Comparison of ENCODE assay signal across 25 cellular contexts in genomic region chr10:27440478-27440877, GRCh38.
"Had no signal": no experiment of that assay in that cellular context is flagged by ENCODE, and none has a peak within 500 bp of the region (broad histone marks: within the 10 kb centered on the region; RNA-seq: fewer than 3 reads in every experiment).

No MANE protein-coding gene starts in this region.

- H2AFZ ChIP-seq: hepatocyte had no signal

- H3K4me2 ChIP-seq: hepatocyte had no signal

- H3K36me3 ChIP-seq: esophagus muscularis mucosa, gastroesophageal sphincter, heart left ventricle, left lung, sigmoid colon, tibial artery had no signal

- H3K9me3 ChIP-seq: esophagus muscularis mucosa, gastroesophageal sphincter, heart left ventricle, left lung, psoas muscle, sigmoid colon, testis, tibial artery had no signal

- H3K4me3 ChIP-seq: coronary artery, esophagus muscularis mucosa, gastroesophageal sphincter, heart left ventricle, hepatocyte, left lung, psoas muscle, sigmoid colon, testis, tibial artery had no signal

- DNase-seq: dermis blood vessel endothelial cell; effector memory CD4-positive, alpha-beta T cell; foreskin keratinocyte; heart left ventricle; kidney; left cardiac atrium; left lung; mesendoderm; midbrain; naive thymus-derived CD4-positive, alpha-beta T cell; nephron progenitor cell; nucleus accumbens; psoas muscle; right cardiac atrium; sigmoid colon; stimulated activated CD4-positive, alpha-beta T cell treated with anti-CD3 and anti-CD28 coated beads, Interleukin-2, amount 100 ng/mL, for 24 hours; stimulated activated CD4-positive, alpha-beta T cell treated with anti-CD3 and anti-CD28 coated beads, Interleukin-4, amount 100 ng/mL, for 24 hours; stimulated activated naive CD4-positive, alpha-beta T cell treated with Interleukin-2 at 50 U/mL for 16 hours; substantia nigra; testis; tibial artery had no signal

- H3K27ac ChIP-seq: coronary artery, esophagus muscularis mucosa, foreskin keratinocyte, gastroesophageal sphincter, heart left ventricle, hepatocyte, left lung, psoas muscle, sigmoid colon, testis, tibial artery had no signal

- H3K79me2 ChIP-seq: hepatocyte had no signal

- H3K27me3 ChIP-seq: esophagus muscularis mucosa, foreskin keratinocyte, gastroesophageal sphincter, heart left ventricle, hepatocyte, sigmoid colon, testis had no signal

- H3K4me1 ChIP-seq: foreskin keratinocyte, heart left ventricle, left lung, psoas muscle, testis, tibial artery had no signal
